13 cellular contexts compared by ENCODE assay signal in genomic region chr4:91502365-91502764, GRCh38.
DNase-seq lines count a peak whose midpoint lies in the region; ATAC-seq and TF ChIP-seq lines count a peak whose summit lies in the region.
"Had no signal": no experiment of that assay in that cellular context is flagged by ENCODE, and none has a peak within 500 bp of the region (broad histone marks: within the 10 kb centered on the region; RNA-seq: fewer than 3 reads in every experiment).

No MANE protein-coding gene starts in this region.

- H3K4me3 ChIP-seq in BE2C (ENCODE audit: low read depth, low read length) (no peak overlapping the region), PC-3 (ENCODE audit: low read length) (no peak overlapping the region)

- H3K4me1 ChIP-seq in BE2C (no peaks in the 10 kb centered on the region), PC-3 (ENCODE audit: insufficient read depth, low read length) (no peaks in the 10 kb centered on the region)

- H3K9me2 ChIP-seq in PC-3 (replicated peaks; ENCODE audit: low read length): no peaks in the 10 kb centered on the region

- no peak overlapping the region for H3K27ac ChIP-seq in PC-3 (ENCODE audit: low read length)
- H3K27ac ChIP-seq: neutrophil had no signal

- no peaks in the 10 kb centered on the region for H3K4me1 Mint-ChIP-seq in glutamatergic neuron (ENCODE audit: low read depth, unreplicated experiment)
- no peaks in the 10 kb centered on the region for H3K4me1 Mint-ChIP-seq in activated CD4-positive, alpha-beta T cell treated with anti-CD3 and anti-CD28 coated beads, Interleukin-2, amount 10 ng/mL, durations not matched to agents 24 days and 14 days
- no peaks in the 10 kb centered on the region for H3K4me1 Mint-ChIP-seq in activated naive CD4-positive, alpha-beta T cell treated with anti-CD3 and anti-CD28 coated beads, Interleukin-2, amount 10 ng/mL, durations not matched to agents 7 days and 5 days

- no peaks in the 10 kb centered on the region for H3F3A ChIP-seq in PC-3 (ENCODE audit: low read length, unreplicated experiment)

- POLR2A ChIA-PET in PC-3 (lab: Charles Lee; ENCODE audit: unreplicated experiment): no interaction called here

- H3K27ac Mint-ChIP-seq in glutamatergic neuron (ENCODE audit: unreplicated experiment): no peak overlapping the region
- no peak overlapping the region for H3K27ac Mint-ChIP-seq in activated CD4-positive, alpha-beta T cell treated with anti-CD3 and anti-CD28 coated beads, Interleukin-2, amount 10 ng/mL, durations not matched to agents 24 days and 14 days
- H3K27ac Mint-ChIP-seq in activated naive CD4-positive, alpha-beta T cell treated with anti-CD3 and anti-CD28 coated beads, Interleukin-2, amount 10 ng/mL, durations not matched to agents 7 days and 5 days: no peak overlapping the region
- H3K27ac Mint-ChIP-seq: activated CD8-positive, alpha-beta T cell treated with anti-CD3 and anti-CD28 coated beads for 36 hours had no signal

- intact Hi-C loops in PC-3 (cut with micrococcal nuclease): loop anchor here (1.0 to 5.0 kb wide), 4 partner anchors 389 to 1188 kb away; no protein-coding TSS in a partner anchor
- intact Hi-C loops in activated CD4-positive, alpha-beta T cell treated with anti-CD3 and anti-CD28 coated beads, Interleukin-2, amount 10 ng/mL, durations not matched to agents 24 days and 14 days (cut with micrococcal nuclease): no loop called here

- no peaks in the 10 kb centered on the region for H3K79me2 ChIP-seq in PC-3 (ENCODE audit: low read length)

- H3K9me3 ChIP-seq in BE2C (no peaks in the 10 kb centered on the region), PC-3 (ENCODE audit: low read length) (no peaks in the 10 kb centered on the region)
- H3K9me3 ChIP-seq: neutrophil had no signal

- H3K27me3 ChIP-seq in BE2C (no peaks in the 10 kb centered on the region), PC-3 (ENCODE audit: low read length) (no peaks in the 10 kb centered on the region)
- H3K27me3 ChIP-seq: neutrophil had no signal

- H3K4me2 ChIP-seq in PC-3 (ENCODE audit: low read length): no peak overlapping the region

- no peaks in the 10 kb centered on the region for H3K9me3 Mint-ChIP-seq in glutamatergic neuron (ENCODE audit: unreplicated experiment)
- H3K9me3 Mint-ChIP-seq in activated CD4-positive, alpha-beta T cell treated with anti-CD3 and anti-CD28 coated beads, Interleukin-2, amount 10 ng/mL, durations not matched to agents 24 days and 14 days: peaks cover 7% of the 10 kb centered on the region
- H3K9me3 Mint-ChIP-seq in activated naive CD4-positive, alpha-beta T cell treated with anti-CD3 and anti-CD28 coated beads, Interleukin-2, amount 10 ng/mL, durations not matched to agents 7 days and 5 days: peaks cover 2% of the 10 kb centered on the region

- H3K36me3 Mint-ChIP-seq in glutamatergic neuron (ENCODE audit: unreplicated experiment): no peaks in the 10 kb centered on the region
- H3K36me3 Mint-ChIP-seq in activated CD4-positive, alpha-beta T cell treated with anti-CD3 and anti-CD28 coated beads, Interleukin-2, amount 10 ng/mL, durations not matched to agents 24 days and 14 days (ENCODE audit: low read depth): no peaks in the 10 kb centered on the region
- no peaks in the 10 kb centered on the region for H3K36me3 Mint-ChIP-seq in activated naive CD4-positive, alpha-beta T cell treated with anti-CD3 and anti-CD28 coated beads, Interleukin-2, amount 10 ng/mL, durations not matched to agents 7 days and 5 days

- H3K4me3 Mint-ChIP-seq in glutamatergic neuron (ENCODE audit: unreplicated experiment): no peak overlapping the region
- H3K4me3 Mint-ChIP-seq in activated CD4-positive, alpha-beta T cell treated with anti-CD3 and anti-CD28 coated beads, Interleukin-2, amount 10 ng/mL, durations not matched to agents 24 days and 14 days: no peak overlapping the region
- no peak overlapping the region for H3K4me3 Mint-ChIP-seq in activated naive CD4-positive, alpha-beta T cell treated with anti-CD3 and anti-CD28 coated beads, Interleukin-2, amount 10 ng/mL, durations not matched to agents 7 days and 5 days
- H3K4me3 Mint-ChIP-seq: activated CD8-positive, alpha-beta T cell treated with anti-CD3 and anti-CD28 coated beads for 36 hours had no signal

- peak; percentile 16 for TF ChIP-seq CTCF in BE2C (IDR thresholded peaks at IDR 0.05; ENCODE audit: low read depth, low read length)
- TF ChIP-seq CTCF in PC-3 (conservative IDR thresholded peaks at IDR 0.05; ENCODE audit: low read depth, low read length): peak; percentile 55
- TF ChIP-seq CTCF in glutamatergic neuron (IDR thresholded peaks at IDR 0.05; ENCODE audit: partially characterized antibody, unreplicated experiment): peak; percentile 38

- ATAC-seq in GM19324 (IDR thresholded peaks at IDR 0.05; ENCODE audit: low FRiP score, unreplicated experiment) (peak; percentile 51), PC-3 (no peak), GM21825 (IDR thresholded peaks at IDR 0.05; ENCODE audit: unreplicated experiment) (no peak)
- ATAC-seq: activated CD8-positive, alpha-beta T cell treated with anti-CD3 and anti-CD28 coated beads for 36 hours had no signal

- CTCF ChIA-PET in PC-3 (lab: Charles Lee): no interaction called here
- CTCF ChIA-PET in activated naive CD4-positive, alpha-beta T cell treated with anti-CD3 and anti-CD28 coated beads, Interleukin-2, amount 10 ng/mL, durations not matched to agents 7 days and 5 days (lab: Charles Lee): no interaction called here

- H3K27me3 Mint-ChIP-seq in glutamatergic neuron (ENCODE audit: unreplicated experiment): peaks cover 2% of the 10 kb centered on the region
- H3K27me3 Mint-ChIP-seq in activated CD4-positive, alpha-beta T cell treated with anti-CD3 and anti-CD28 coated beads, Interleukin-2, amount 10 ng/mL, durations not matched to agents 24 days and 14 days: no peaks in the 10 kb centered on the region
- H3K27me3 Mint-ChIP-seq in activated naive CD4-positive, alpha-beta T cell treated with anti-CD3 and anti-CD28 coated beads, Interleukin-2, amount 10 ng/mL, durations not matched to agents 7 days and 5 days: no peaks in the 10 kb centered on the region
- H3K27me3 Mint-ChIP-seq: activated CD8-positive, alpha-beta T cell treated with anti-CD3 and anti-CD28 coated beads for 36 hours had no signal

- H3K9ac ChIP-seq in PC-3 (ENCODE audit: low read length): no peak overlapping the region

- BruUV-seq in PC-3 (replicated peaks; lab: Mats Ljungman, UMichigan): no TSS peak

- H2AFZ ChIP-seq in PC-3 (ENCODE audit: low read length): no peak overlapping the region

- DNase-seq in BE2C (no peak), PC-3 (peak; percentile 45), glutamatergic neuron (no peak), NCI-H345 treated with DMSO at 0.1 percent for 48 hours (lab: John Stamatoyannopoulos, UW; ENCODE audit: unreplicated experiment) (no peak)
- DNase-seq in activated CD4-positive, alpha-beta T cell treated with anti-CD3 and anti-CD28 coated beads, Interleukin-2, amount 10 ng/mL, durations not matched to agents 24 days and 14 days: no peak
- no peak for DNase-seq in activated naive CD4-positive, alpha-beta T cell treated with anti-CD3 and anti-CD28 coated beads, Interleukin-2, amount 10 ng/mL, durations not matched to agents 7 days and 5 days
- DNase-seq: activated CD8-positive, alpha-beta T cell treated with anti-CD3 and anti-CD28 coated beads for 36 hours; C1 segment of cervical spinal cord; NCI-H345; stimulated activated naive CD4-positive, alpha-beta T cell had no signal

- H3K36me3 ChIP-seq in BE2C (no peaks in the 10 kb centered on the region), PC-3 (ENCODE audit: low read depth, low read length) (no peaks in the 10 kb centered on the region)
- H3K36me3 ChIP-seq: neutrophil had no signal

- no peaks in the 10 kb centered on the region for H4K20me1 ChIP-seq in PC-3 (ENCODE audit: low read length)
